In the genomic region with DNA sequence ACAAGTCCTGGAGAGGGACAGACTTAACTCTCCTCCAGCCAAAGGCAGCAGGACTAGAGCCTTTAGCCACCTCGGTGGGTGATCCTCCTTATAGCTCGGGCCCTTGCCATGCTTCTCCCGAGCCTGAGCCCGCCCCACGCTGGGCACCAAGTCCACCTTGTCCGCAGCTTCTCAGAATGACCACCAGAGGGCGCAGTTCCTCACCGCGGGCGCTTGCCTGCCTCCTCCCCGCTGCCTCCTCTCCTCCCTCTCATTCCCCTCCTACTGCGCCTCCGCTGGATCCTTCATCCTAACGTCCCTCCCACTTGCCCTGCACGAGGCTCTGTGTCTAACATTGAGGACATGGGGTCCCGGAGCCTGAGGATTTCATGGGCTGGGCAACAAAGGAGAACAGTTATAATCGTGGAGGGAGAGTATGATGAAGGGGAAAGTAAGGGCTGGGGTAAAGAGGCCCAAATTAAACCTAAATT, we compare ENCODE assay signal across 8 cellular contexts. TPM values are rescaled to one million over a fixed set of nuclear protein-coding genes. Genes with fewer than 3 reads are reported as not detected.
DNase-seq lines count a peak whose midpoint lies in the region; ATAC-seq and TF ChIP-seq lines count a peak whose summit lies in the region.

No MANE protein-coding gene starts in this region.

- H3K4me2 ChIP-seq in parathyroid adenoma (ENCODE audit: low read length) = no peak overlapping the region

- H3K27me3 ChIP-seq in SJCRH30 (no peaks in the 10 kb centered on the region), parathyroid adenoma (ENCODE audit: control insufficient read depth, insufficient read depth, low read length) (no peaks in the 10 kb centered on the region), tibial artery (no peaks in the 10 kb centered on the region)

- H3K27ac ChIP-seq in SJCRH30 (no peak overlapping the region), parathyroid adenoma (no peak overlapping the region), tibial artery (no peak overlapping the region)

- no peak for ATAC-seq in GM21786 (IDR thresholded peaks at IDR 0.05; ENCODE audit: unreplicated experiment)

- H3K9me3 ChIP-seq in SJCRH30 (replicated peaks) (no peaks in the 10 kb centered on the region), parathyroid adenoma (ENCODE audit: control insufficient read depth, low read length) (no peaks in the 10 kb centered on the region), tibial artery (no peaks in the 10 kb centered on the region)

- H3K79me2 ChIP-seq in parathyroid adenoma = no peaks in the 10 kb centered on the region

- intact Hi-C loops in tibial artery (cut with DNase I; ENCODE audit: low total_unique reads) = no loop called here

- no peak overlapping the region for H2AFZ ChIP-seq in parathyroid adenoma

- H3K4me3 ChIP-seq in SJCRH30 = peak overlapping the region; percentile 35
- no peak overlapping the region for H3K4me3 ChIP-seq in parathyroid adenoma (ENCODE audit: low read depth, low read length)
- H3K4me3 ChIP-seq in tibial artery = no peak overlapping the region

- H3K36me3 ChIP-seq in SJCRH30 (no peaks in the 10 kb centered on the region), parathyroid adenoma (ENCODE audit: control insufficient read depth, insufficient read depth, low read length) (no peaks in the 10 kb centered on the region), tibial artery (no peaks in the 10 kb centered on the region)

- H3K4me1 ChIP-seq in SJCRH30 = no peaks in the 10 kb centered on the region
- H3K4me1 ChIP-seq in parathyroid adenoma = no peaks in the 10 kb centered on the region
- H3K4me1 ChIP-seq in tibial artery = peaks cover 0 to 8% (median 5%) of the 10 kb centered on the region in 4 donors

- DNase-seq in M059J (ENCODE audit: low read depth) = peak; percentile 64
- peak; percentile 74 to 89 for DNase-seq in SJCRH30
- DNase-seq in activated gamma-delta T cell treated with anti-CD3 and anti-CD28 coated beads, Interleukin-2, amount 50 U/mL, for 16 hours (ENCODE audit: low read depth) = peak; percentile 45
- DNase-seq in globus pallidus (ENCODE audit: low spot score) = peak; percentile 71
- DNase-seq in tibial artery = peak; percentile 34 to 79

- TF ChIP-seq CTCF in GM12874 (IDR thresholded peaks at IDR 0.05; ENCODE audit: insufficient read depth, low read depth, low read length) = peak; percentile 96
- peak; percentile 71 for TF ChIP-seq CTCF in parathyroid adenoma (IDR thresholded peaks at IDR 0.05)
- peak; percentile 84 to 94 for TF ChIP-seq CTCF in tibial artery (IDR thresholded peaks at IDR 0.05)

- H3K9ac ChIP-seq in parathyroid adenoma = no peak overlapping the region

RNA-seq across cellular contexts. Expression of a gene that starts 11.3 kb away (rescaled TPM):
- total RNA-seq in M059J (2014; rRNA removed; shearing (Covaris generic)) = not detected in 2 replicates
- 0.18 TPM in 1 of 2 replicates, not detected in the other for total RNA-seq in SJCRH30 (2014; rRNA removed; shearing (Covaris generic))

RNA-seq across cellular contexts. Expression of a gene that starts 37.5 kb away (rescaled TPM):
- 0.02 and 0.32 TPM in 2 replicates for total RNA-seq in M059J (2014; rRNA removed; shearing (Covaris generic))
- total RNA-seq in SJCRH30 (2014; rRNA removed; shearing (Covaris generic)) = 0.53 and 0.79 TPM in 2 replicates
